ENCODE assay signal across 9 cellular contexts in genomic region chr1:201016943-201017827, GRCh38. TPM values are rescaled to one million over a fixed set of nuclear protein-coding genes. Genes with fewer than 3 reads are reported as not detected.
DNase-seq lines count a peak whose midpoint lies in the region; ATAC-seq and TF ChIP-seq lines count a peak whose summit lies in the region.
"Had no signal": no experiment of that assay in that cellular context is flagged by ENCODE, and none has a peak within 500 bp of the region (broad histone marks: within the 10 kb centered on the region; RNA-seq: fewer than 3 reads in every experiment).

No MANE protein-coding gene starts in this region.

- ATAC-seq in HG02642 (IDR thresholded peaks at IDR 0.05; ENCODE audit: poor library complexity, unreplicated experiment) = peak; percentile 33
- ATAC-seq in activated CD8-positive, alpha-beta T cell treated with anti-CD3 and anti-CD28 coated beads, Interleukin-2, amount 10 ng/mL, durations not matched to agents 7 days and 5 days = no peak
- ATAC-seq in esophagus mucosa = no peak

- H3K4me1 Mint-ChIP-seq in activated CD8-positive, alpha-beta T cell treated with anti-CD3 and anti-CD28 coated beads, Interleukin-2, amount 10 ng/mL, durations not matched to agents 7 days and 5 days (ENCODE audit: low read depth) = peaks cover 87% of the 10 kb centered on the region
- H3K4me1 Mint-ChIP-seq in nephron = peaks cover 70% of the 10 kb centered on the region

- H3K27me3 Mint-ChIP-seq in activated CD8-positive, alpha-beta T cell treated with anti-CD3 and anti-CD28 coated beads, Interleukin-2, amount 10 ng/mL, durations not matched to agents 7 days and 5 days (ENCODE audit: low read depth) = no peaks in the 10 kb centered on the region
- H3K27me3 Mint-ChIP-seq in nephron (ENCODE audit: low read depth) = peaks cover 29% of the 10 kb centered on the region

- intact Hi-C loops in esophagus muscularis mucosa (cut with DNase I) = no loop called here

- peak overlapping the region; percentile 36 for H3K4me3 Mint-ChIP-seq in activated CD8-positive, alpha-beta T cell treated with anti-CD3 and anti-CD28 coated beads, Interleukin-2, amount 10 ng/mL, durations not matched to agents 7 days and 5 days
- peak overlapping the region in 1 of 3 experiments; percentile 38 for H3K4me3 Mint-ChIP-seq in nephron

- no peak overlapping the region for H2AFZ ChIP-seq in hepatocyte

- no peaks in the 10 kb centered on the region for H3K36me3 ChIP-seq in esophagus muscularis mucosa
- no peaks in the 10 kb centered on the region for H3K36me3 ChIP-seq in hepatocyte (replicated peaks; ENCODE audit: insufficient read depth, low read depth)

- 96% methylated on average over 4 of the region's 9 CpGs for WGBS in esophagus muscularis mucosa
- WGBS in hepatocyte (ENCODE audit: low lambda C conversion rate, missing lambda C conversion rate) = 80% methylated on average over 9 of the region's 9 CpGs

- H3K27ac ChIP-seq in esophagus muscularis mucosa (replicated peaks in 1 of 4) = no peak overlapping the region
- no peak overlapping the region for H3K27ac ChIP-seq in hepatocyte

- TF ChIP-seq CTCF in GM12865 (IDR thresholded peaks at IDR 0.05; ENCODE audit: insufficient read depth, low read depth, low read length, missing control alignments) = no peak
- TF ChIP-seq CTCF in nephron (IDR thresholded peaks at IDR 0.05; ENCODE audit: unreplicated experiment in 3 of 3) = no peak
- no peak for TF ChIP-seq CTCF in esophagus muscularis mucosa (IDR thresholded peaks at IDR 0.05)
- TF ChIP-seq CTCF in hepatocyte (IDR thresholded peaks at IDR 0.05; ENCODE audit: poor library complexity) = no peak

- H3K4me1 ChIP-seq in esophagus muscularis mucosa = peaks cover 27 to 53% (median 40%) of the 10 kb centered on the region in 4 donors
- peaks cover 23% of the 10 kb centered on the region for H3K4me1 ChIP-seq in hepatocyte (ENCODE audit: insufficient read depth)

- no peaks in the 10 kb centered on the region for H4K20me1 ChIP-seq in hepatocyte (ENCODE audit: insufficient read depth, poor library complexity, severe bottlenecking)

- H3K9me2 ChIP-seq in hepatocyte (replicated peaks; ENCODE audit: insufficient read depth) = no peaks in the 10 kb centered on the region

- no peak overlapping the region for H3K4me2 ChIP-seq in hepatocyte

- DNase-seq in GM12865 (ENCODE audit: low read depth) (peak; percentile 57), esophagus muscularis mucosa (ENCODE audit: extremely low spot score) (no peak), HT-29 (ENCODE audit: low spot score) (no peak), hepatocyte (ENCODE audit: low spot score) (no peak)
- DNase-seq in activated CD8-positive, alpha-beta T cell treated with anti-CD3 and anti-CD28 coated beads, Interleukin-2, amount 10 ng/mL, durations not matched to agents 7 days and 5 days = no peak
- DNase-seq: activated CD4-positive, alpha-beta T cell treated with anti-CD3 and anti-CD28 coated beads, Interleukin-2, amount 50 U/mL, for 1 hour had no signal

- TF ChIP-seq EP300 in esophagus muscularis mucosa (IDR thresholded peaks at IDR 0.05) = no peak

- H3K27me3 ChIP-seq in esophagus muscularis mucosa (peaks cover 0 to 36% (median 2%) of the 10 kb centered on the region in 4 donors), hepatocyte (peaks cover 4% of the 10 kb centered on the region)

- CTCF ChIA-PET in activated CD8-positive, alpha-beta T cell treated with anti-CD3 and anti-CD28 coated beads, Interleukin-2, amount 10 ng/mL, durations not matched to agents 7 days and 5 days (lab: Charles Lee) = interaction anchor here (1.3 to 10.9 kb wide), 5 partner anchors 19 to 45 kb away, joined by 4 to 130 read pairs (median 21); no protein-coding TSS in a partner anchor

- peaks cover 71% of the 10 kb centered on the region for H3K36me3 Mint-ChIP-seq in activated CD8-positive, alpha-beta T cell treated with anti-CD3 and anti-CD28 coated beads, Interleukin-2, amount 10 ng/mL, durations not matched to agents 7 days and 5 days (ENCODE audit: low read depth)
- H3K36me3 Mint-ChIP-seq in nephron (ENCODE audit: low read depth) = no peaks in the 10 kb centered on the region

- H3K79me2 ChIP-seq in hepatocyte = no peaks in the 10 kb centered on the region

- H3K4me3 ChIP-seq in GM12865 (ENCODE audit: low read depth, low read length) (no peak overlapping the region), esophagus muscularis mucosa (no peak overlapping the region), hepatocyte (no peak overlapping the region)

- TF ChIP-seq POLR2A in esophagus muscularis mucosa (IDR thresholded peaks at IDR 0.05; ENCODE audit: low read depth) = no peak

- POLR2A ChIA-PET in activated CD8-positive, alpha-beta T cell treated with anti-CD3 and anti-CD28 coated beads, Interleukin-2, amount 10 ng/mL, durations not matched to agents 7 days and 5 days (lab: Charles Lee) = no interaction called here

- H3K27ac Mint-ChIP-seq in activated CD8-positive, alpha-beta T cell treated with anti-CD3 and anti-CD28 coated beads, Interleukin-2, amount 10 ng/mL, durations not matched to agents 7 days and 5 days = peak overlapping the region; percentile 100
- H3K27ac Mint-ChIP-seq in nephron = peak overlapping the region; percentile 40 to 89 (median 81)

- no peaks in the 10 kb centered on the region for H3K9me3 Mint-ChIP-seq in activated CD8-positive, alpha-beta T cell treated with anti-CD3 and anti-CD28 coated beads, Interleukin-2, amount 10 ng/mL, durations not matched to agents 7 days and 5 days (ENCODE audit: insufficient read depth)
- no peaks in the 10 kb centered on the region for H3K9me3 Mint-ChIP-seq in nephron

- no peaks in the 10 kb centered on the region for H3K9me3 ChIP-seq in esophagus muscularis mucosa
- H3K9me3 ChIP-seq in hepatocyte (ENCODE audit: low read depth) = no peaks in the 10 kb centered on the region

RNA-seq across cellular contexts. Expression of gene KIF21B, which starts 6.3 kb away (rescaled TPM):
- total RNA-seq in activated CD8-positive, alpha-beta T cell treated with anti-CD3 and anti-CD28 coated beads, Interleukin-2, amount 10 ng/mL, durations not matched to agents 7 days and 5 days = 100 to 1,000 TPM; 158 to 162 TPM
- 0.52 TPM for total RNA-seq in esophagus mucosa
- total RNA-seq in esophagus muscularis mucosa = 1 to 10 TPM; 1.6 to 2.5 (median 1.9) TPM
- total RNA-seq in HT-29 (2014; rRNA removed; shearing (Covaris generic)) = 3.8 and 4.8 TPM in 2 replicates
- total RNA-seq in hepatocyte = 0.60 and 1.3 TPM in 2 replicates
- polyA plus RNA-seq in hepatocyte = 0.18 and 0.19 TPM in 2 replicates

Comparison
In these comparisons a context has a peak if more than half of its experiments do, and no peak if none do; other contexts are left out.
1. RNA of gene KIF21B, which starts 6.3 kb away (total RNA-seq): 158 to 162 TPM in activated CD8-positive, alpha-beta T cell treated with anti-CD3 and anti-CD28 coated beads, Interleukin-2, amount 10 ng/mL, durations not matched to agents 7 days and 5 days; 3.8 to 4.8 TPM in HT-29, 1.6 to 2.5 TPM in esophagus muscularis mucosa, 0.60 to 1.3 TPM in hepatocyte and 0.52 TPM in esophagus mucosa (single experiment); every median in the first group is over 10 times any median in the second.